Comparison of ENCODE assay signal across 34 cellular contexts in the genomic region with DNA sequence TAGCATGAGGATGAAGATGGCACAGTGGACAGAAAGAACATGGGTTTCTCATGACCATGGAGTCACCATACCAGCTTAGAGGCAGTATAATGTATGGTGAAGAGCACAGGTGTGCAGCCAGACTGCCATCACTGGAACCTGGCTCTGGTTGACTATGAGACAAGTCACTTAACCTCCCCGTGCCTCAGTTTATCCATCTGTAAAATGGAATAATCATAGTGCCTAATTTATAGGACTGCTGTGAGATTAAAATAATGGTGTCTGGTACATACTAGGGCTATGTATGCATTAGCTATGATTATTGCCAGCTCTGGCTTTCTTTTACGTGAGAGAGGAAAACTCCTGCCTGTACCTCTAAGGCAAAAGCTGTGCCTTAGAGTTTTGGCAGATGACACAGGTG.
"Had no signal": no experiment of that assay in that cellular context is flagged by ENCODE, and none has a peak within 500 bp of the region (broad histone marks: within the 10 kb centered on the region; RNA-seq: fewer than 3 reads in every experiment).

No MANE protein-coding gene starts in this region.

- DNase-seq: activated effector memory CD4-positive, alpha-beta T cell treated with anti-CD3 and anti-CD28 coated beads, Interleukin-2, amount 50 U/mL, for 16 hours; activated effector memory CD4-positive, alpha-beta T cell treated with Interleukin-2 at 50 U/mL for 16 hours; activated gamma-delta T cell; activated gamma-delta T cell treated with Interleukin-2 at 50 U/mL for 16 hours; activated naive CD4-positive, alpha-beta T cell; activated naive CD4-positive, alpha-beta T cell treated with anti-CD3 and anti-CD28 coated beads for 36 hours; activated naive CD4-positive, alpha-beta T cell treated with anti-CD3 and anti-CD28 coated beads, Interleukin-2, amount 10 ng/mL, durations not matched to agents 7 days and 5 days; activated naive CD4-positive, alpha-beta T cell treated with anti-CD3 and anti-CD28 coated beads, Interleukin-2, amount 50 U/mL, for 16 hours; activated naive CD4-positive, alpha-beta T cell treated with Interleukin-2 at 50 U/mL for 16 hours; activated naive CD8-positive, alpha-beta T cell treated with anti-CD3 and anti-CD28 coated beads for 36 hours; activated naive CD8-positive, alpha-beta T cell treated with anti-CD3 and anti-CD28 coated beads, Interleukin-2, amount 10 ng/mL, durations not matched to agents 7 days and 5 days; activated naive CD8-positive, alpha-beta T cell treated with anti-CD3 and anti-CD28 coated beads, Interleukin-2, amount 50 U/mL, for 24 hours; activated T-cell treated with anti-CD3 and anti-CD28 coated beads, Interleukin-2, amount 50 U/mL, for 1 hour; activated T-cell treated with anti-CD3 and anti-CD28 coated beads, Interleukin-2, amount 50 U/mL, for 24 hours; activated T-cell treated with anti-CD3 and anti-CD28 coated beads, Interleukin-2, amount 50 U/mL, for 4 hours; activated T-cell treated with anti-CD3 and anti-CD28 coated beads, Interleukin-2, amount 50 U/mL, for 48 hours; activated T-cell treated with anti-CD3 and anti-CD28 coated beads, Interleukin-2, amount 50 U/mL, for 72 hours; adrenal gland; amniotic stem cell; amygdala; anterior cingulate cortex; aorta; body of pancreas; brain microvascular endothelial cell; caudate nucleus; central memory CD4-positive, alpha-beta T cell; cerebellar nuclear complex had no signal

- H3K27me3 ChIP-seq: adrenal gland, ascending aorta, body of pancreas, brain microvascular endothelial cell, breast epithelium, cardiac muscle cell had no signal

- H3K4me1 ChIP-seq: adrenal gland, ascending aorta, body of pancreas, breast epithelium had no signal

- ATAC-seq: activated naive CD4-positive, alpha-beta T cell treated with anti-CD3 and anti-CD28 coated beads, Interleukin-2, amount 50 U/mL, for 72 hours; activated naive CD8-positive, alpha-beta T cell treated with anti-CD3 and anti-CD28 coated beads, Interleukin-2, amount 50 U/mL, for 24 hours; activated T-cell treated with anti-CD3 and anti-CD28 coated beads, Interleukin-2, amount 50 U/mL, for 4 hours; activated T-cell treated with anti-CD3 and anti-CD28 coated beads, Interleukin-2, amount 50 U/mL, for 72 hours; activated T-helper 17 cell treated with anti-CD3 and anti-CD28 coated beads, Interleukin-2, amount 50 U/mL, for 72 hours; body of pancreas had no signal

- H3K9me3 ChIP-seq: adrenal gland, ascending aorta, body of pancreas, breast epithelium had no signal

- H3K4me3 ChIP-seq: adrenal gland, ascending aorta, body of pancreas, breast epithelium, cardiac muscle cell had no signal

- FAIRE-seq: astrocyte, bronchial epithelial cell had no signal

- H3K27ac ChIP-seq: adrenal gland, ascending aorta, body of pancreas, brain microvascular endothelial cell, breast epithelium, cardiac muscle cell had no signal
